11 cellular contexts compared by ENCODE assay signal in the genomic region with DNA sequence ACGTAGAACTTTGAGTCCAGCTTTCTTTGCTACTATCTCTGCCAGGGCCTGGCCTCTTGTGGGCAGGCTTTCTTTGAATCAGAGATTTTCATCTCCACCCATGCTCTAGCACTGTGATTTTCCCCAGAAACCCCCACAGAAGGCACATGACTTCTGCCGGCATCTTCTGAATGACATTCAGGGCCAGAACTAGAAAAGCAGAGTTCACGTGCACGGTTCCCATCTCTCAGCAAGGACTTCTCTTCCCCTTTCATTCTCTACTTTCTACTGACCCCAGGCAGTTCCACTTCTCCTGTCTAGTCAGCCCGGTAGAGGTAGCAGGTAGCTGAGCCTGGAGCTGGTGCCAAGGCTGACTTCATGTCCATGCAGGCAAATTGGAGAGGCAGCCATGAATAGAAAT. TPM values are rescaled to one million over a fixed set of nuclear protein-coding genes. Genes with fewer than 3 reads are reported as not detected.
DNase-seq lines count a peak whose midpoint lies in the region; ATAC-seq, FAIRE-seq and TF ChIP-seq lines count a peak whose summit lies in the region.
"Had no signal": no experiment of that assay in that cellular context is flagged by ENCODE, and none has a peak within 500 bp of the region (broad histone marks: within the 10 kb centered on the region; RNA-seq: fewer than 3 reads in every experiment).

No MANE protein-coding gene starts in this region.

- no peaks in the 10 kb centered on the region for H3K36me3 ChIP-seq in OCI-LY7 (ENCODE audit: insufficient read depth, low read length)

- H3K9me3 Mint-ChIP-seq in activated CD4-positive, alpha-beta memory T cell treated with anti-CD3 and anti-CD28 coated beads for 36 hours, result no peaks in the 10 kb centered on the region

- ATAC-seq in A549, result no peak
- peak; percentile 65 for ATAC-seq in GM18508 (IDR thresholded peaks at IDR 0.05; ENCODE audit: insufficient read depth, unreplicated experiment)
- ATAC-seq in HG02763 (IDR thresholded peaks at IDR 0.05; ENCODE audit: unreplicated experiment), result peak; percentile 65
- no peak for ATAC-seq in HG02970 (IDR thresholded peaks at IDR 0.05; ENCODE audit: low FRiP score, unreplicated experiment)

- TF ChIP-seq RAD21 in A549 (conservative IDR thresholded peaks at IDR 0.05 in 1 of 2, IDR thresholded peaks at IDR 0.05 in 1 of 2), result no peak

- H3K27me3 ChIP-seq in dorsolateral prefrontal cortex, result no peaks in the 10 kb centered on the region

- peaks cover 81% of the 10 kb centered on the region for H3K4me1 Mint-ChIP-seq in activated CD4-positive, alpha-beta memory T cell treated with anti-CD3 and anti-CD28 coated beads for 36 hours (ENCODE audit: low read depth)

- peaks cover 39% of the 10 kb centered on the region for H3K4me1 ChIP-seq in A549
- H3K4me1 ChIP-seq in OCI-LY7 (ENCODE audit: insufficient read depth, low read length, poor library complexity, severe bottlenecking), result no peaks in the 10 kb centered on the region

- H3K4me2 ChIP-seq in A549, result no peak overlapping the region
- H3K4me2 ChIP-seq in OCI-LY7 (ENCODE audit: low read length), result no peak overlapping the region

- TF ChIP-seq POLR2A in A549 (IDR thresholded peaks at IDR 0.05; ENCODE audit: low read length), result no peak

- no peaks in the 10 kb centered on the region for H3K9me2 ChIP-seq in OCI-LY7 (ENCODE audit: insufficient read depth, low read length)

- CTCF ChIA-PET in A549 (lab: Yijun Ruan, JAX), result interaction anchor here (0.7 to 3.7 kb wide), 5 partner anchors 10 to 241 kb away, joined by 3 to 31 read pairs (median 6); no protein-coding TSS in a partner anchor
- CTCF ChIA-PET in activated CD4-positive, alpha-beta memory T cell treated with anti-CD3 and anti-CD28 coated beads for 36 hours (lab: Charles Lee), result interaction anchor here (1.4 to 5.9 kb wide), 7 partner anchors 13 to 105 kb away, joined by 3 to 65 read pairs (median 7); no protein-coding TSS in a partner anchor
- CTCF ChIA-PET in OCI-LY7 (lab: Charles Lee; ENCODE audit: unreplicated experiment), result no interaction called here

- intact Hi-C loops in activated CD4-positive, alpha-beta memory T cell treated with anti-CD3 and anti-CD28 coated beads for 36 hours (cut with micrococcal nuclease), result loop anchor here (1.0 kb wide), 1 partner anchor 10 kb away; no protein-coding TSS in a partner anchor
- intact Hi-C loops in OCI-LY7 (cut with micrococcal nuclease; ENCODE audit: unreplicated experiment), result no loop called here
- intact Hi-C loops in dorsolateral prefrontal cortex (cut with DNase I), result no loop called here

- no TSS peak for BruUV-seq in OCI-LY7 (replicated peaks; lab: Mats Ljungman, UMichigan)

- no peaks in the 10 kb centered on the region for H3K27me3 Mint-ChIP-seq in activated CD4-positive, alpha-beta memory T cell treated with anti-CD3 and anti-CD28 coated beads for 36 hours

- H3K36me3 Mint-ChIP-seq in activated CD4-positive, alpha-beta memory T cell treated with anti-CD3 and anti-CD28 coated beads for 36 hours, result peaks cover 42% of the 10 kb centered on the region

- no peaks in the 10 kb centered on the region for H3K79me2 ChIP-seq in OCI-LY7 (ENCODE audit: insufficient read depth, low read depth, low read length)

- no peak overlapping the region for H2AFZ ChIP-seq in OCI-LY7 (ENCODE audit: low read length)

- no peaks in the 10 kb centered on the region for H4K20me1 ChIP-seq in OCI-LY7 (ENCODE audit: insufficient read depth, low read length)

- H3K4me3 Mint-ChIP-seq in activated CD4-positive, alpha-beta memory T cell treated with anti-CD3 and anti-CD28 coated beads for 36 hours, result peak overlapping the region; percentile 13

- no peak for FAIRE-seq in A549 (lab: Jason Lieb, UNC)

- 75% methylated on average over 5 of the region's 5 CpGs for WGBS in A549 (ENCODE audit: missing lambda C conversion rate)

- no peak overlapping the region for H3K4me3 ChIP-seq in A549
- no peak overlapping the region for H3K4me3 ChIP-seq in OCI-LY7 (ENCODE audit: low read depth, low read length, poor library complexity, severe bottlenecking)
- no peak overlapping the region for H3K4me3 ChIP-seq in dorsolateral prefrontal cortex

- peak overlapping the region; percentile 94 for H3K27ac Mint-ChIP-seq in activated CD4-positive, alpha-beta memory T cell treated with anti-CD3 and anti-CD28 coated beads for 36 hours

- POLR2A ChIA-PET in A549 (lab: Yijun Ruan, JAX), result no interaction called here
- POLR2A ChIA-PET in activated CD4-positive, alpha-beta memory T cell treated with anti-CD3 and anti-CD28 coated beads for 36 hours (lab: Charles Lee), result interaction anchor here (0.9 to 5.4 kb wide), 8 partner anchors 10 to 29 kb away, joined by 3 to 49 read pairs (median 6); a partner anchor contains a TSS
- POLR2A ChIA-PET in OCI-LY7 (lab: Charles Lee), result interaction anchor here (0.6 kb wide), 1 partner anchor 169 kb away, joined by 3 read pairs; no protein-coding TSS in a partner anchor

- no peak for DNase-seq in A549 (ENCODE audit: low read depth in 1 of 2, low spot score in 1 of 2)
- DNase-seq in activated CD4-positive, alpha-beta memory T cell treated with anti-CD3 and anti-CD28 coated beads for 36 hours, result peak; percentile 75
- DNase-seq in OCI-LY7 (ENCODE audit: low spot score), result no peak
- DNase-seq in dorsolateral prefrontal cortex, result no peak
- DNase-seq in effector CD8-positive, alpha-beta T cell (lab: John Stamatoyannopoulos, UW), result no peak
- DNase-seq: caudate nucleus, NCI-H1436 treated with DMSO at 0.1 percent for 48 hours had no signal

- TF ChIP-seq CTCF in A549 (IDR thresholded peaks at IDR 0.05) (no peak), OCI-LY7 (conservative IDR thresholded peaks at IDR 0.05; ENCODE audit: low read length) (no peak), dorsolateral prefrontal cortex (IDR thresholded peaks at IDR 0.05 in 54 of 56, conservative IDR thresholded peaks at IDR 0.05 in 2 of 56; ENCODE audit: low read depth in 1 of 56, partially characterized antibody in 56 of 56) (no peak)

- no peaks in the 10 kb centered on the region for H3K9me3 ChIP-seq in A549
- H3K9me3 ChIP-seq in OCI-LY7 (ENCODE audit: low read length), result no peaks in the 10 kb centered on the region

- peak overlapping the region; percentile 56 to 82; a peak in 5 of 6 replicates for H3K27ac ChIP-seq in A549
- no peak overlapping the region for H3K27ac ChIP-seq in OCI-LY7 (ENCODE audit: low read depth, low read length, poor library complexity, severe bottlenecking)
- H3K27ac ChIP-seq in dorsolateral prefrontal cortex, result no peak overlapping the region

- no peak for TF ChIP-seq EP300 in A549 (IDR thresholded peaks at IDR 0.05)

TF ChIP-seq in A549, 52 proteins besides CTCF, POLR2A, EP300 and RAD21 (continues in another document):
- TF ChIP-seq, protein P1, sequence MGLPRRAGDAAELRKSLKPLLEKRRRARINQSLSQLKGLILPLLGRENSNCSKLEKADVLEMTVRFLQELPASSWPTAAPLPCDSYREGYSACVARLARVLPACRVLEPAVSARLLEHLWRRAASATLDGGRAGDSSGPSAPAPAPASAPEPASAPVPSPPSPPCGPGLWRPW (IDR thresholded peaks at IDR 0.05), result no peak
- no peak for TF ChIP-seq CBX8 (IDR thresholded peaks at IDR 0.05)
- TF ChIP-seq, protein P2, sequence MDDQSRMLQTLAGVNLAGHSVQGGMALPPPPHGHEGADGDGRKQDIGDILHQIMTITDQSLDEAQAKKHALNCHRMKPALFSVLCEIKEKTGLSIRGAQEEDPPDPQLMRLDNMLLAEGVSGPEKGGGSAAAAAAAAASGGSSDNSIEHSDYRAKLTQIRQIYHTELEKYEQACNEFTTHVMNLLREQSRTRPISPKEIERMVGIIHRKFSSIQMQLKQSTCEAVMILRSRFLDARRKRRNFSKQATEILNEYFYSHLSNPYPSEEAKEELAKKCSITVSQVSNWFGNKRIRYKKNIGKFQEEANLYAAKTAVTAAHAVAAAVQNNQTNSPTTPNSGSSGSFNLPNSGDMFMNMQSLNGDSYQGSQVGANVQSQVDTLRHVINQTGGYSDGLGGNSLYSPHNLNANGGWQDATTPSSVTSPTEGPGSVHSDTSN (IDR thresholded peaks at IDR 0.05), result no peak
- TF ChIP-seq RCOR1 (IDR thresholded peaks at IDR 0.05; ENCODE audit: low read depth, low read length), result no peak
- TF ChIP-seq, protein P3, sequence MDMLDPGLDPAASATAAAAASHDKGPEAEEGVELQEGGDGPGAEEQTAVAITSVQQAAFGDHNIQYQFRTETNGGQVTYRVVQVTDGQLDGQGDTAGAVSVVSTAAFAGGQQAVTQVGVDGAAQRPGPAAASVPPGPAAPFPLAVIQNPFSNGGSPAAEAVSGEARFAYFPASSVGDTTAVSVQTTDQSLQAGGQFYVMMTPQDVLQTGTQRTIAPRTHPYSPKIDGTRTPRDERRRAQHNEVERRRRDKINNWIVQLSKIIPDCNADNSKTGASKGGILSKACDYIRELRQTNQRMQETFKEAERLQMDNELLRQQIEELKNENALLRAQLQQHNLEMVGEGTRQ (IDR thresholded peaks at IDR 0.05), result no peak

RNA-seq across cellular contexts. Expression of a gene that starts 26.9 kb away (rescaled TPM):
- polyA plus RNA-seq in A549 (2011; rRNA removed), result not detected in 2 replicates
- polyA plus RNA-seq in A549 (2012; cell fraction: cytosol; rRNA removed), result 0.05 TPM in 1 of 2 replicates, not detected in the other
- polyA plus RNA-seq in A549 (2012; cell fraction: nucleus; rRNA removed), result not detected in 2 replicates
- polyA plus RNA-seq in A549 (2017; fragmentation: RNase III; extraction: RNeasy Plus Mini Kit Qiagen cat#74134 plus additional on column Dnase treatment), result not detected in 3 replicates
- not detected in 2 replicates for polyA minus RNA-seq in A549 (2011; rRNA and poly(A)+ RNA removed)
- total RNA-seq in activated CD4-positive, alpha-beta memory T cell treated with anti-CD3 and anti-CD28 coated beads for 36 hours, result 100 to 1,000 TPM; 171 to 182 TPM
- total RNA-seq in OCI-LY7 (2014; rRNA removed; shearing (Covaris generic)), result 0.98 and 5.3 TPM in 2 replicates
- total RNA-seq in OCI-LY7 (2022), result 1.1 and 1.5 TPM in 2 replicates
- 1 to 10 TPM in 25 of 120 experiments, under 1 TPM in 19, not detected in 76; 0.47 to 3.4 (median 1.2) TPM for total RNA-seq in dorsolateral prefrontal cortex
- total RNA-seq: myocyte had no signal

RNA-seq across cellular contexts. Expression of a gene that starts 29.3 kb away (rescaled TPM):
- 3.8 and 4.7 TPM in 2 replicates for polyA plus RNA-seq in A549 (2011; rRNA removed)
- polyA plus RNA-seq in A549 (2012; cell fraction: cytosol; rRNA removed), result 1.4 and 1.9 TPM in 2 replicates
- 2.8 and 3.2 TPM in 2 replicates for polyA plus RNA-seq in A549 (2012; cell fraction: nucleus; rRNA removed)
- 3.1 to 3.9 TPM (median 3.6 TPM) in 3 replicates for polyA plus RNA-seq in A549 (2017; fragmentation: RNase III; extraction: RNeasy Plus Mini Kit Qiagen cat#74134 plus additional on column Dnase treatment)
- polyA minus RNA-seq in A549 (2011; rRNA and poly(A)+ RNA removed), result 4.6 and 6.8 TPM in 2 replicates
- 1 to 10 TPM; 2.8 to 7.6 TPM for total RNA-seq in activated CD4-positive, alpha-beta memory T cell treated with anti-CD3 and anti-CD28 coated beads for 36 hours
- 0.26 TPM in 1 of 2 replicates, not detected in the other for total RNA-seq in OCI-LY7 (2014; rRNA removed; shearing (Covaris generic))
- not detected in 2 replicates for total RNA-seq in OCI-LY7 (2022)
- 10 to 100 TPM in 39 of 120 experiments, 1 to 10 TPM in 78, under 1 TPM in 3; 0.72 to 33.0 (median 7.0) TPM for total RNA-seq in dorsolateral prefrontal cortex

Comparison
In these comparisons a context has a peak if more than half of its experiments do, and no peak if none do; other contexts are left out.
1. ATAC-seq: peak in GM18508 (single experiment) and HG02763 (single experiment); none in A549 (0 of 2) and HG02970 (single experiment).
2. H3K27ac ChIP-seq: peak in A549 (2 of 2); none in OCI-LY7 (single experiment) and dorsolateral prefrontal cortex (0 of 59).
3. RNA of a gene that starts 26.9 kb away (total RNA-seq): 171 to 182 TPM in activated CD4-positive, alpha-beta memory T cell treated with anti-CD3 and anti-CD28 coated beads for 36 hours; 0.98 to 5.3 TPM in OCI-LY7 and 0.47 to 3.4 TPM in dorsolateral prefrontal cortex; every median in the first group is over 10 times any median in the second.